ENCODE assay signal across 1 cellular context in genomic region chr10:59880976-59881510, GRCh38.
TF ChIP-seq lines count a peak whose summit lies in the region.

No MANE protein-coding gene starts in this region.

TF ChIP-seq in K562, 482 proteins besides CTCF, POLR2A, EP300 and RAD21 (continued from another document):
- TF ChIP-seq REST (CRISPR knock-in tag; IDR thresholded peaks at IDR 0.05; ENCODE audit: low read depth) (no peak), CREB3L1 (IDR thresholded peaks at IDR 0.05; ENCODE audit: borderline replicate concordance, low read depth) (no peak), SLC30A9 (CRISPR knock-in tag; IDR thresholded peaks at IDR 0.05) (no peak), POLR2H (tag; IDR thresholded peaks at IDR 0.05; ENCODE audit: low read depth) (no peak), ZNF609 (CRISPR knock-in tag; IDR thresholded peaks at IDR 0.05; ENCODE audit: borderline replicate concordance) (no peak)
